ENCODE assay signal across 13 cellular contexts in genomic region chr5:83577036-83577636, GRCh38.
DNase-seq lines count a peak whose midpoint lies in the region; TF ChIP-seq lines count a peak whose summit lies in the region.
"Had no signal": no experiment of that assay in that cellular context is flagged by ENCODE, and none has a peak within 500 bp of the region (broad histone marks: within the 10 kb centered on the region; RNA-seq: fewer than 3 reads in every experiment).

No MANE protein-coding gene starts in this region.

- no peak overlapping the region for H2BK5ac ChIP-seq in mesendoderm (ENCODE audit: low read length)

- peaks cover 6% of the 10 kb centered on the region for H3K9me3 Mint-ChIP-seq in Calu3 (ENCODE audit: low read depth, unreplicated experiment)
- no peaks in the 10 kb centered on the region for H3K9me3 Mint-ChIP-seq in dendritic cell treated with granulocyte-macrophage colony-stimulating factor and Interleukin-4, amounts not matched to agents 40 ng/mL and 50 ng/mL, for 4 days
- no peaks in the 10 kb centered on the region for H3K9me3 Mint-ChIP-seq in activated naive CD4-positive, alpha-beta T cell treated with anti-CD3 and anti-CD28 coated beads, Interleukin-2, amount 10 ng/mL, durations not matched to agents 7 days and 5 days

- DNase-seq in Calu3: peak; percentile 80
- DNase-seq in M059J (ENCODE audit: low read depth): peak; percentile 84
- DNase-seq in mesendoderm: peak; percentile 54
- DNase-seq in T1000 (lab: John Stamatoyannopoulos, UW): no peak
- no peak for DNase-seq in activated effector memory CD4-positive, alpha-beta T cell treated with anti-CD3 and anti-CD28 coated beads, Interleukin-2, amount 50 U/mL, for 16 hours
- DNase-seq in NCI-H1105 (lab: John Stamatoyannopoulos, UW): no peak
- no peak for DNase-seq in activated naive CD4-positive, alpha-beta T cell treated with anti-CD3 and anti-CD28 coated beads, Interleukin-2, amount 10 ng/mL, durations not matched to agents 7 days and 5 days
- DNase-seq: CD4-positive, alpha-beta memory T cell; glutamatergic neuron; stimulated activated CD4-positive, alpha-beta T cell treated with anti-CD3 and anti-CD28 coated beads, Interleukin-4, amount 100 ng/mL, for 4 hours had no signal

- H3K9ac ChIP-seq in mesendoderm (ENCODE audit: low read length): no peak overlapping the region

- no CpG with 5 or more reads among the region's 4 CpGs for WGBS in mesendoderm (ENCODE audit: extremely low coverage, insufficient coverage, low lambda C conversion rate)

- H3K4me3 Mint-ChIP-seq in Calu3 (ENCODE audit: low read depth, unreplicated experiment): peak overlapping the region; percentile 10
- H3K4me3 Mint-ChIP-seq in dendritic cell treated with granulocyte-macrophage colony-stimulating factor and Interleukin-4, amounts not matched to agents 40 ng/mL and 50 ng/mL, for 4 days: no peak overlapping the region
- H3K4me3 Mint-ChIP-seq in activated naive CD4-positive, alpha-beta T cell treated with anti-CD3 and anti-CD28 coated beads, Interleukin-2, amount 10 ng/mL, durations not matched to agents 7 days and 5 days: no peak overlapping the region
- H3K4me3 Mint-ChIP-seq: CD4-positive, alpha-beta memory T cell; memory B cell had no signal

- H3K4ac ChIP-seq in mesendoderm (ENCODE audit: low read depth, low read length): no peak overlapping the region

- no peak overlapping the region for H3K4me3 ChIP-seq in mesendoderm (ENCODE audit: low read length)
- H3K4me3 ChIP-seq: prostate gland had no signal

- H4K5ac ChIP-seq in mesendoderm (ENCODE audit: low read length): no peak overlapping the region

- CTCF ChIA-PET in Calu3 (lab: Charles Lee): interaction anchor here (0.6 kb wide), 1 partner anchor 1137 kb away, joined by 4 read pairs; no protein-coding TSS in a partner anchor
- CTCF ChIA-PET in activated naive CD4-positive, alpha-beta T cell treated with anti-CD3 and anti-CD28 coated beads, Interleukin-2, amount 10 ng/mL, durations not matched to agents 7 days and 5 days (lab: Charles Lee): no interaction called here

- H3K27me3 ChIP-seq in mesendoderm (ENCODE audit: insufficient read depth, low read length, poor library complexity): no peaks in the 10 kb centered on the region

- H2BK120ac ChIP-seq in mesendoderm (ENCODE audit: low read depth, low read length): no peak overlapping the region

- H3K27me3 Mint-ChIP-seq in Calu3 (ENCODE audit: unreplicated experiment): no peaks in the 10 kb centered on the region
- no peaks in the 10 kb centered on the region for H3K27me3 Mint-ChIP-seq in dendritic cell treated with granulocyte-macrophage colony-stimulating factor and Interleukin-4, amounts not matched to agents 40 ng/mL and 50 ng/mL, for 4 days
- no peaks in the 10 kb centered on the region for H3K27me3 Mint-ChIP-seq in activated naive CD4-positive, alpha-beta T cell treated with anti-CD3 and anti-CD28 coated beads, Interleukin-2, amount 10 ng/mL, durations not matched to agents 7 days and 5 days
- H3K27me3 Mint-ChIP-seq: memory B cell had no signal

- no peaks in the 10 kb centered on the region for H3K79me1 ChIP-seq in mesendoderm (ENCODE audit: low read length)

- H3K36me3 ChIP-seq in mesendoderm (ENCODE audit: control insufficient read depth, insufficient read depth, low read length): no peaks in the 10 kb centered on the region
- H3K36me3 ChIP-seq: prostate gland had no signal

- H3K27ac Mint-ChIP-seq in Calu3 (ENCODE audit: unreplicated experiment): peak overlapping the region; percentile 77
- H3K27ac Mint-ChIP-seq in dendritic cell treated with granulocyte-macrophage colony-stimulating factor and Interleukin-4, amounts not matched to agents 40 ng/mL and 50 ng/mL, for 4 days: peak overlapping the region; percentile 37
- no peak overlapping the region for H3K27ac Mint-ChIP-seq in activated naive CD4-positive, alpha-beta T cell treated with anti-CD3 and anti-CD28 coated beads, Interleukin-2, amount 10 ng/mL, durations not matched to agents 7 days and 5 days
- H3K27ac Mint-ChIP-seq: CD4-positive, alpha-beta memory T cell; memory B cell had no signal

- H4K8ac ChIP-seq in mesendoderm (ENCODE audit: low read depth, low read length): no peak overlapping the region

- no TSS peak for BruUV-seq in Calu3 (replicated peaks; lab: Mats Ljungman, UMichigan)

- H3K4me1 Mint-ChIP-seq in Calu3 (ENCODE audit: low read depth, unreplicated experiment): peaks cover 48% of the 10 kb centered on the region
- peaks cover 9% of the 10 kb centered on the region for H3K4me1 Mint-ChIP-seq in dendritic cell treated with granulocyte-macrophage colony-stimulating factor and Interleukin-4, amounts not matched to agents 40 ng/mL and 50 ng/mL, for 4 days (ENCODE audit: low read depth)
- H3K4me1 Mint-ChIP-seq in activated naive CD4-positive, alpha-beta T cell treated with anti-CD3 and anti-CD28 coated beads, Interleukin-2, amount 10 ng/mL, durations not matched to agents 7 days and 5 days: no peaks in the 10 kb centered on the region
- H3K4me1 Mint-ChIP-seq: CD4-positive, alpha-beta memory T cell; memory B cell had no signal

- H2AK5ac ChIP-seq in mesendoderm (ENCODE audit: low read length): no peak overlapping the region

- no peak overlapping the region for H3K4me2 ChIP-seq in mesendoderm (ENCODE audit: low read length)

- H2BK15ac ChIP-seq in mesendoderm (replicated peaks; ENCODE audit: low read depth): no peak overlapping the region

- no peaks in the 10 kb centered on the region for H3K4me1 ChIP-seq in mesendoderm (ENCODE audit: control insufficient read depth, low read depth, low read length)
- H3K4me1 ChIP-seq: prostate gland had no signal

- no peak overlapping the region for H3K18ac ChIP-seq in mesendoderm (ENCODE audit: low read length)

- no peak overlapping the region for H3K27ac ChIP-seq in mesendoderm (ENCODE audit: low read depth, low read length)
- H3K27ac ChIP-seq: prostate gland had no signal

- no peaks in the 10 kb centered on the region for H3K79me2 ChIP-seq in mesendoderm (ENCODE audit: control insufficient read depth, insufficient read depth, low read length)

- TF ChIP-seq CTCF in Calu3 (IDR thresholded peaks at IDR 0.05; ENCODE audit: unreplicated experiment): no peak

- H3K23ac ChIP-seq in mesendoderm (ENCODE audit: low read length): no peak overlapping the region

- intact Hi-C loops in Calu3 (cut with micrococcal nuclease; ENCODE audit: unreplicated experiment): no loop called here
- intact Hi-C loops in dendritic cell treated with granulocyte-macrophage colony-stimulating factor and Interleukin-4, amounts not matched to agents 40 ng/mL and 50 ng/mL, for 4 days (cut with micrococcal nuclease): no loop called here

- no peak overlapping the region for H3K56ac ChIP-seq in mesendoderm (ENCODE audit: low read length)

- H3K36me3 Mint-ChIP-seq in Calu3 (ENCODE audit: insufficient read depth, unreplicated experiment): peaks cover 13% of the 10 kb centered on the region
- H3K36me3 Mint-ChIP-seq in dendritic cell treated with granulocyte-macrophage colony-stimulating factor and Interleukin-4, amounts not matched to agents 40 ng/mL and 50 ng/mL, for 4 days (ENCODE audit: low read depth): peaks cover 46% of the 10 kb centered on the region
- no peaks in the 10 kb centered on the region for H3K36me3 Mint-ChIP-seq in activated naive CD4-positive, alpha-beta T cell treated with anti-CD3 and anti-CD28 coated beads, Interleukin-2, amount 10 ng/mL, durations not matched to agents 7 days and 5 days
- H3K36me3 Mint-ChIP-seq: CD4-positive, alpha-beta memory T cell; memory B cell had no signal

Comparison
In these comparisons a context has a peak if more than half of its experiments do, and no peak if none do; other contexts are left out.
1. DNase-seq: peak in Calu3 (single experiment), M059J (single experiment) and mesendoderm (single experiment); none in T1000 (single experiment), activated effector memory CD4-positive, alpha-beta T cell treated with anti-CD3 and anti-CD28 coated beads, Interleukin-2, amount 50 U/mL, for 16 hours (single experiment), NCI-H1105 (single experiment) and activated naive CD4-positive, alpha-beta T cell treated with anti-CD3 and anti-CD28 coated beads, Interleukin-2, amount 10 ng/mL, durations not matched to agents 7 days and 5 days (single experiment).